Comparison of ENCODE assay signal across 21 cellular contexts in the genomic region with DNA sequence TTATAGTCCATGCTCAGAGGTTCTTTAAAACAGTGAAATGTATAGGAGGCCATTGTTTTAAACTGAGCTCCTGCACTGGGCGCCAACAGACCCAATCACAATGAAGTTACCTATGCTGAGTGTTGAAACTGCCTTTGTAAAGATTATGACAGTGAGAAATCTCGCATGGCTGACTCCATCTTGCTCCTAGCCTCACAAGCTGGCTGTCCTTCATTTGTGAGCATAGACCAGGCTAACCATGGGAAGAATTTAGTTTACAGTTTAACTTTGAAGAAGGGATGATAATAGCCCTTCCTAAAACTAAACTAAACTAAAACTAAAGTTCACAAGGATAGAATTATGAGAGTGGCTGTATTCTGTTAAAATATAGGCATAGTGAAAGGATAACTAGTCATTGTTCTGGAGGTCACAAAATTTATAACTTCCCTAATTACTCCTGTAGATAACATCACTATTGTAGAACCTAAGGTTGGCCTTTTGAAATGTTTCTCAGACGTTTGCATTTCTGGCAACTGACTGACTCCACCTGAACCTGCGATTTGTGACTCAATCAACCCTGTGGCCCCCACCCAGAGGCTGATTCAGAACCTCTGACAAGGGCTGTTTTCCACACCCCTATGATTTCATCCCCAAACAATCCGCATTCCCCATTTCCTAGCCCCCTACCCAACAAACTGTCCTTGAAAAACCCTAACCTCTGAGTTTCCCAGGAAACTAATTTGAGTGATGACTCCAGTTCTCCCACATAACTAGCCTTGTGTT. TPM values are rescaled to one million over a fixed set of nuclear protein-coding genes. Genes with fewer than 3 reads are reported as not detected.
DNase-seq lines count a peak whose midpoint lies in the region; ATAC-seq and TF ChIP-seq lines count a peak whose summit lies in the region.
"Had no signal": no experiment of that assay in that cellular context is flagged by ENCODE, and none has a peak within 500 bp of the region (broad histone marks: within the 10 kb centered on the region; RNA-seq: fewer than 3 reads in every experiment).

No MANE protein-coding gene starts in this region.

- no peak overlapping the region for H3K4me3 ChIP-seq in GM23338

- DNase-seq in GM23338 (ENCODE audit: low spot score) (peak; percentile 21), OCI-M1 (lab: John Stamatoyannopoulos, UW) (peak; percentile 44), foreskin keratinocyte (peak; percentile 55 to 85), dedifferentiated amniotic fluid mesenchymal stem cell (ENCODE audit: extremely low spot score) (no peak), NCI-H2107 (lab: John Stamatoyannopoulos, UW) (no peak), C1 segment of cervical spinal cord (lab: John Stamatoyannopoulos, UW) (no peak), NCI-H82 treated with DMSO at 0.1 percent for 48 hours (lab: John Stamatoyannopoulos, UW; ENCODE audit: unreplicated experiment) (no peak)
- DNase-seq: activated T-cell treated with anti-CD3 and anti-CD28 coated beads, Interleukin-2, amount 50 U/mL, for 48 hours; Caco-2; caudate nucleus; effector memory CD8-positive, alpha-beta T cell; GF-D8; GOT3; immature natural killer cell; NCI-H1930; NCI-H524; nucleus accumbens; substantia nigra had no signal

- H3K36me3 Mint-ChIP-seq in GM23338 (ENCODE audit: low read depth): no peaks in the 10 kb centered on the region
- H3K36me3 Mint-ChIP-seq in nephron (ENCODE audit: low read depth): no peaks in the 10 kb centered on the region
- H3K36me3 Mint-ChIP-seq: activated naive CD8-positive, alpha-beta T cell; immature natural killer cell had no signal

- H3K27ac ChIP-seq in GM23338 (ENCODE audit: low read depth) (peak overlapping the region; percentile 46; the same call in 1 of the 2 replicates), foreskin keratinocyte (peak overlapping the region; percentile 70)

- peaks cover 6% of the 10 kb centered on the region for H3K27me3 Mint-ChIP-seq in GM23338 (ENCODE audit: insufficient read depth, low read depth, poor library complexity)
- H3K27me3 Mint-ChIP-seq in nephron (ENCODE audit: low read depth): no peaks in the 10 kb centered on the region
- H3K27me3 Mint-ChIP-seq: activated naive CD8-positive, alpha-beta T cell; effector memory CD8-positive, alpha-beta T cell had no signal

- H3F3A ChIP-seq in GM23338 (replicated peaks; ENCODE audit: low read depth): no peaks in the 10 kb centered on the region

- H3K9me2 ChIP-seq in GM23338 (ENCODE audit: insufficient read depth): peaks cover 6% of the 10 kb centered on the region

- H3K27ac Mint-ChIP-seq in GM23338 (peak overlapping the region; percentile 91), nephron (peak overlapping the region; percentile 30 to 89 (median 69))
- H3K27ac Mint-ChIP-seq: activated naive CD8-positive, alpha-beta T cell; effector memory CD8-positive, alpha-beta T cell; immature natural killer cell had no signal

- TF ChIP-seq CTCF in GM23338 (conservative IDR thresholded peaks at IDR 0.05; ENCODE audit: low read depth in 2 of 2) (no peak), foreskin keratinocyte (conservative IDR thresholded peaks at IDR 0.05) (no peak), nephron (IDR thresholded peaks at IDR 0.05; ENCODE audit: unreplicated experiment in 3 of 3) (no peak)

- peak overlapping the region; percentile 66 for H2AFZ ChIP-seq in GM23338

- H3K4me1 ChIP-seq in GM23338 (ENCODE audit: insufficient read depth) (peaks cover 21% of the 10 kb centered on the region; the same call in 1 of the 2 replicates), foreskin keratinocyte (no peaks in the 10 kb centered on the region)
- H3K4me1 ChIP-seq: Caco-2 had no signal

- H3K36me3 ChIP-seq in GM23338 (ENCODE audit: insufficient read depth): no peaks in the 10 kb centered on the region

- no peak overlapping the region for H3K4me3 Mint-ChIP-seq in GM23338
- no peak overlapping the region for H3K4me3 Mint-ChIP-seq in nephron
- H3K4me3 Mint-ChIP-seq: activated naive CD8-positive, alpha-beta T cell; effector memory CD8-positive, alpha-beta T cell; immature natural killer cell had no signal

- no peaks in the 10 kb centered on the region for H3K79me2 ChIP-seq in GM23338 (replicated peaks; ENCODE audit: insufficient read depth)

- no peak; the same call in 2 of the 3 replicates for ATAC-seq in GM23338
- peak; percentile 85 for ATAC-seq in foreskin keratinocyte
- ATAC-seq: effector memory CD8-positive, alpha-beta T cell had no signal

- H3K4me1 Mint-ChIP-seq in GM23338 (peaks cover 27% of the 10 kb centered on the region), nephron (peaks cover 32% of the 10 kb centered on the region)
- H3K4me1 Mint-ChIP-seq: immature natural killer cell had no signal

- H3K4me2 ChIP-seq in GM23338: peak overlapping the region; percentile 39; the same call in 1 of the 2 replicates

- H3K27me3 ChIP-seq in GM23338 (ENCODE audit: insufficient read depth) (no peaks in the 10 kb centered on the region), foreskin keratinocyte (no peaks in the 10 kb centered on the region)

- H3K9me3 Mint-ChIP-seq in GM23338 (no peaks in the 10 kb centered on the region), nephron (no peaks in the 10 kb centered on the region)
- H3K9me3 Mint-ChIP-seq: effector memory CD8-positive, alpha-beta T cell; immature natural killer cell had no signal

- no peaks in the 10 kb centered on the region for H4K20me1 ChIP-seq in GM23338 (replicated peaks; ENCODE audit: insufficient read depth)

TF ChIP-seq in GM23338, 12 proteins besides CTCF, POLR2A, EP300 and RAD21 (continues in another document):
- TF ChIP-seq ZNF114 (CRISPR knock-in tag; IDR thresholded peaks at IDR 0.05) (no peak), ZNF331 (CRISPR knock-in tag; IDR thresholded peaks at IDR 0.05; ENCODE audit: low read depth) (no peak), NANOG (IDR thresholded peaks at IDR 0.05; ENCODE audit: borderline replicate concordance) (no peak), STAT1 (IDR thresholded peaks at IDR 0.05; ENCODE audit: unreplicated experiment) (no peak), CREB1 (CRISPR knock-in tag; IDR thresholded peaks at IDR 0.05; ENCODE audit: low read depth) (no peak), JUNB (IDR thresholded peaks at IDR 0.05; ENCODE audit: unreplicated experiment) (no peak), POLR2AphosphoS5 (IDR thresholded peaks at IDR 0.05; ENCODE audit: low read depth) (no peak)
- TF ChIP-seq, protein P1, sequence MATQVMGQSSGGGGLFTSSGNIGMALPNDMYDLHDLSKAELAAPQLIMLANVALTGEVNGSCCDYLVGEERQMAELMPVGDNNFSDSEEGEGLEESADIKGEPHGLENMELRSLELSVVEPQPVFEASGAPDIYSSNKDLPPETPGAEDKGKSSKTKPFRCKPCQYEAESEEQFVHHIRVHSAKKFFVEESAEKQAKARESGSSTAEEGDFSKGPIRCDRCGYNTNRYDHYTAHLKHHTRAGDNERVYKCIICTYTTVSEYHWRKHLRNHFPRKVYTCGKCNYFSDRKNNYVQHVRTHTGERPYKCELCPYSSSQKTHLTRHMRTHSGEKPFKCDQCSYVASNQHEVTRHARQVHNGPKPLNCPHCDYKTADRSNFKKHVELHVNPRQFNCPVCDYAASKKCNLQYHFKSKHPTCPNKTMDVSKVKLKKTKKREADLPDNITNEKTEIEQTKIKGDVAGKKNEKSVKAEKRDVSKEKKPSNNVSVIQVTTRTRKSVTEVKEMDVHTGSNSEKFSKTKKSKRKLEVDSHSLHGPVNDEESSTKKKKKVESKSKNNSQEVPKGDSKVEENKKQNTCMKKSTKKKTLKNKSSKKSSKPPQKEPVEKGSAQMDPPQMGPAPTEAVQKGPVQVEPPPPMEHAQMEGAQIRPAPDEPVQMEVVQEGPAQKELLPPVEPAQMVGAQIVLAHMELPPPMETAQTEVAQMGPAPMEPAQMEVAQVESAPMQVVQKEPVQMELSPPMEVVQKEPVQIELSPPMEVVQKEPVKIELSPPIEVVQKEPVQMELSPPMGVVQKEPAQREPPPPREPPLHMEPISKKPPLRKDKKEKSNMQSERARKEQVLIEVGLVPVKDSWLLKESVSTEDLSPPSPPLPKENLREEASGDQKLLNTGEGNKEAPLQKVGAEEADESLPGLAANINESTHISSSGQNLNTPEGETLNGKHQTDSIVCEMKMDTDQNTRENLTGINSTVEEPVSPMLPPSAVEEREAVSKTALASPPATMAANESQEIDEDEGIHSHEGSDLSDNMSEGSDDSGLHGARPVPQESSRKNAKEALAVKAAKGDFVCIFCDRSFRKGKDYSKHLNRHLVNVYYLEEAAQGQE (IDR thresholded peaks at IDR 0.05; ENCODE audit: unreplicated experiment): no peak

RNA-seq across cellular contexts. Expression of a gene that starts 59.1 kb away (rescaled TPM):
- not detected in 2 replicates for total RNA-seq in GM23338 (2014; rRNA removed; shearing (Covaris generic))
- polyA plus RNA-seq in GM23338 (2016; fragmentation: Nextera tagmentation; extraction: Ambion mirVana) (not detected in 2 replicates), foreskin keratinocyte (not detected in 2 replicates)
- not detected in 2 replicates for total RNA-seq in foreskin keratinocyte
- total RNA-seq: Caco-2, mononuclear cell had no signal
- polyA plus RNA-seq: immature natural killer cell had no signal

Comparison
In these comparisons a context has a peak if more than half of its experiments do, and no peak if none do; other contexts are left out.
1. DNase-seq: peak in GM23338 (single experiment), OCI-M1 (single experiment) and foreskin keratinocyte (2 of 2); none in dedifferentiated amniotic fluid mesenchymal stem cell (single experiment), NCI-H2107 (single experiment), C1 segment of cervical spinal cord (0 of 14) and NCI-H82 treated with DMSO at 0.1 percent for 48 hours (single experiment).